Comparison of ENCODE assay signal across 23 cellular contexts in the genomic region with DNA sequence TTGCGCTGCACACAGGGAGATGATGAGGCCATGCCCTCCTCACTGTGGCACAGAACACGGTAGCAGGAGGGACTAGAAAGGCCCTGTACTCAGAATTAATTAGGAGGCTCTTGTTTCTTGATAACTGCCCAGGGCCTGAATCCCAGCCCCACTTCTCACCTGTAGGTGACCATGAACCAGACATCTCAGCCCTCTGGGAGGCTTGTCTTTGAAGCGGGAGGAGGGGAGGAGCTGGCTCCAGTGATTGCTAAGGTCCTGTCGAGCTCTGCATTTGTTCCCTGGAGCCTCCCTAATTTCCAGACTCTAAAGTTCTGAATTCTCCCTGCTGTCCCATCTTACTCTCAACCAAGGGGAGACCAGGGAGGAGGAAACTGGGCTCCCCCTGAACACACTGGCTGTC. TPM values are rescaled to one million over a fixed set of nuclear protein-coding genes. Genes with fewer than 3 reads are reported as not detected.
DNase-seq lines count a peak whose midpoint lies in the region; ATAC-seq and TF ChIP-seq lines count a peak whose summit lies in the region.
"Had no signal": no experiment of that assay in that cellular context is flagged by ENCODE, and none has a peak within 500 bp of the region (broad histone marks: within the 10 kb centered on the region; RNA-seq: fewer than 3 reads in every experiment).

No MANE protein-coding gene starts in this region.

- no peak overlapping the region for H3K14ac ChIP-seq in neuronal stem cell (ENCODE audit: low read length)

- no peak overlapping the region for H3K18ac ChIP-seq in neuronal stem cell (ENCODE audit: low read length)

- no peak for ATAC-seq in gastroesophageal sphincter
- ATAC-seq: A549, GM12878 had no signal

- no peak overlapping the region for H2BK12ac ChIP-seq in neuronal stem cell (ENCODE audit: low read length)

- H3K36me3 Mint-ChIP-seq in endodermal cell (ENCODE audit: low read depth): no peaks in the 10 kb centered on the region
- H3K36me3 Mint-ChIP-seq in nephron (ENCODE audit: low read depth): no peaks in the 10 kb centered on the region
- H3K36me3 Mint-ChIP-seq: CD14-positive monocyte; CD8-positive, alpha-beta memory T cell had no signal

- no peak overlapping the region for H3K4me2 ChIP-seq in neuronal stem cell (ENCODE audit: insufficient read depth, low read length, poor library complexity, severe bottlenecking)
- H3K4me2 ChIP-seq: A549 had no signal

- H4K8ac ChIP-seq in neuronal stem cell (ENCODE audit: low read depth, low read length): no peak overlapping the region

- H3K27ac Mint-ChIP-seq in endodermal cell: no peak overlapping the region
- peak overlapping the region; percentile 68 to 99 (median 88) for H3K27ac Mint-ChIP-seq in nephron
- H3K27ac Mint-ChIP-seq: CD14-positive monocyte; CD4-positive, alpha-beta T cell; CD8-positive, alpha-beta memory T cell; HFFc6 had no signal

- no peak for TF ChIP-seq POLR2A in gastroesophageal sphincter (IDR thresholded peaks at IDR 0.05)

- H3K4me1 Mint-ChIP-seq in endodermal cell: no peaks in the 10 kb centered on the region
- peaks cover 80% of the 10 kb centered on the region for H3K4me1 Mint-ChIP-seq in nephron
- H3K4me1 Mint-ChIP-seq: CD8-positive, alpha-beta memory T cell had no signal

- H3K27ac ChIP-seq in endodermal cell (ENCODE audit: low read depth, low read length) (no peak overlapping the region), neuronal stem cell (replicated peaks; ENCODE audit: low read length) (no peak overlapping the region), gastroesophageal sphincter (no peak overlapping the region)
- H3K27ac ChIP-seq: A549; BLaER1 treated with 17β-estradiol and CSF1 and Interleukin-3, amounts not matched to agents 10 nM and 100 nM had no signal

- no peak overlapping the region for H2BK120ac ChIP-seq in neuronal stem cell (ENCODE audit: low read depth, low read length)

- no peaks in the 10 kb centered on the region for H3K4me1 ChIP-seq in endodermal cell (ENCODE audit: control insufficient read depth, insufficient read depth, low read length)
- peaks cover 23 to 31% of the 10 kb centered on the region in 2 donors for H3K4me1 ChIP-seq in neuronal stem cell (ENCODE audit: control insufficient read depth in 2 of 2, insufficient read depth in 1 of 2, low read depth in 1 of 2, low read length in 2 of 2)
- peaks cover 0 to 39% (median 11%) of the 10 kb centered on the region in 3 donors for H3K4me1 ChIP-seq in gastroesophageal sphincter
- H3K4me1 ChIP-seq: A549, HAP-1 had no signal

- TF ChIP-seq EP300 in gastroesophageal sphincter (IDR thresholded peaks at IDR 0.05): no peak

- H3K79me1 ChIP-seq in neuronal stem cell (ENCODE audit: low read depth, low read length): no peaks in the 10 kb centered on the region

- WGBS in endodermal cell (ENCODE audit: insufficient coverage in 1 of 2, insufficient read length in 1 of 2), 2 experiments: 79 to 83% methylated on average over 3 to 4 of the region's 4 CpGs
- WGBS in neuronal stem cell (ENCODE audit: extremely low coverage in 2 of 2, insufficient read length in 2 of 2, insufficient replicate concordance in 1 of 2), 2 donors: no CpG with 5 or more reads among the region's 4 CpGs
- WGBS in gastroesophageal sphincter (ENCODE audit: low coverage in 1 of 2), 2 donors: 77 to 88% methylated on average over 3 to 4 of the region's 4 CpGs

- H3K9ac ChIP-seq in endodermal cell (ENCODE audit: extremely low read depth, low read length, poor library complexity, severe bottlenecking): no peak overlapping the region
- H3K9ac ChIP-seq in neuronal stem cell (ENCODE audit: low read depth, low read length, poor library complexity): no peak overlapping the region
- H3K9ac ChIP-seq: BLaER1 treated with 17β-estradiol and CSF1 and Interleukin-3, amounts not matched to agents 10 nM and 100 nM had no signal

- H3K23ac ChIP-seq in neuronal stem cell (ENCODE audit: low read depth, low read length, poor library complexity): no peak overlapping the region

- peak overlapping the region; percentile 33 for H2AFZ ChIP-seq in neuronal stem cell (ENCODE audit: low read length)

- H3K27me3 Mint-ChIP-seq in endodermal cell (ENCODE audit: insufficient read depth): peaks cover 37% of the 10 kb centered on the region
- peaks cover 14% of the 10 kb centered on the region for H3K27me3 Mint-ChIP-seq in nephron (ENCODE audit: low read depth)

- no peak overlapping the region for H2AK5ac ChIP-seq in neuronal stem cell (ENCODE audit: low read depth, low read length)

- H3K4me3 ChIP-seq in endodermal cell (ENCODE audit: low read length): no peak overlapping the region
- H3K4me3 ChIP-seq in neuronal stem cell (ENCODE audit: low read length in 2 of 2): no peak overlapping the region
- H3K4me3 ChIP-seq in gastroesophageal sphincter: no peak overlapping the region
- H3K4me3 ChIP-seq: A549; BLaER1 treated with 17β-estradiol and CSF1 and Interleukin-3, amounts not matched to agents 10 nM and 100 nM; GM12878; HAP-1 had no signal

- no peaks in the 10 kb centered on the region for H3K9me3 ChIP-seq in endodermal cell (ENCODE audit: control insufficient read depth, low read length)
- H3K9me3 ChIP-seq in neuronal stem cell (replicated peaks in 1 of 2; ENCODE audit: control insufficient read depth in 2 of 2, insufficient read depth in 1 of 2, low read depth in 1 of 2, low read length in 2 of 2): peaks cover 0 to 7% of the 10 kb centered on the region in 2 donors
- H3K9me3 ChIP-seq in gastroesophageal sphincter: no peaks in the 10 kb centered on the region
- H3K9me3 ChIP-seq: A549; BE2C; BLaER1 treated with 17β-estradiol and CSF1 and Interleukin-3, amounts not matched to agents 10 nM and 100 nM; HAP-1 had no signal

- no peak overlapping the region for H2BK15ac ChIP-seq in neuronal stem cell (ENCODE audit: low read length)

- H3K36me3 ChIP-seq in endodermal cell (ENCODE audit: control insufficient read depth, insufficient read depth, low read length) (no peaks in the 10 kb centered on the region), neuronal stem cell (replicated peaks in 1 of 2; ENCODE audit: control insufficient read depth in 2 of 2, insufficient read depth in 2 of 2, low read length in 2 of 2) (no peaks in the 10 kb centered on the region), gastroesophageal sphincter (no peaks in the 10 kb centered on the region)
- H3K36me3 ChIP-seq: BE2C; BLaER1 treated with 17β-estradiol and CSF1 and Interleukin-3, amounts not matched to agents 10 nM and 100 nM; HAP-1 had no signal

- no peak overlapping the region for H4K91ac ChIP-seq in neuronal stem cell (ENCODE audit: low read depth, low read length, poor library complexity)

- no peak overlapping the region for H3K4me3 Mint-ChIP-seq in endodermal cell
- H3K4me3 Mint-ChIP-seq in nephron: no peak overlapping the region
- H3K4me3 Mint-ChIP-seq: CD4-positive, alpha-beta T cell; CD8-positive, alpha-beta memory T cell; HFFc6 had no signal

- TF ChIP-seq CTCF in endodermal cell (conservative IDR thresholded peaks at IDR 0.05): peak; percentile 35
- no peak for TF ChIP-seq CTCF in nephron (IDR thresholded peaks at IDR 0.05; ENCODE audit: unreplicated experiment in 3 of 3)
- no peak for TF ChIP-seq CTCF in gastroesophageal sphincter (IDR thresholded peaks at IDR 0.05)

- no peak overlapping the region for H2BK5ac ChIP-seq in neuronal stem cell (ENCODE audit: low read length)

- H3K9me3 Mint-ChIP-seq in endodermal cell (peaks cover 7% of the 10 kb centered on the region), nephron (no peaks in the 10 kb centered on the region)
- H3K9me3 Mint-ChIP-seq: CD4-positive, alpha-beta T cell; CD8-positive, alpha-beta memory T cell; HFFc6 had no signal

- no peaks in the 10 kb centered on the region for H3K27me3 ChIP-seq in endodermal cell (ENCODE audit: control insufficient read depth, insufficient read depth, low read length, poor library complexity, severe bottlenecking)
- peaks cover 0 to 7% (median under 1%) of the 10 kb centered on the region in 3 experiments for H3K27me3 ChIP-seq in neuronal stem cell (ENCODE audit: control insufficient read depth in 3 of 3, insufficient read depth in 3 of 3, low read depth in 1 of 3, low read length in 3 of 3)
- peaks cover 10% of the 10 kb centered on the region for H3K27me3 ChIP-seq in gastroesophageal sphincter
- H3K27me3 ChIP-seq: BE2C; BLaER1 treated with 17β-estradiol and CSF1 and Interleukin-3, amounts not matched to agents 10 nM and 100 nM had no signal

- H3K4ac ChIP-seq in neuronal stem cell (ENCODE audit: low read length): no peak overlapping the region

- DNase-seq in endodermal cell (peak; percentile 66), neuronal stem cell (ENCODE audit: low spot score) (no peak), SIG-M5 treated with dmso at 0.1 percent for 504 hours (lab: John Stamatoyannopoulos, UW; ENCODE audit: unreplicated experiment) (no peak), midbrain (lab: John Stamatoyannopoulos, UW) (no peak)
- DNase-seq: 8988T; ACHN; AML-193; BE2C; CD4-positive, alpha-beta T cell; CD8-positive, alpha-beta memory T cell; DMS 273 treated with DMSO at 0.1 percent for 48 hours; DMS79; EL; GDM1; GOT3; HFFc6 had no signal

RNA-seq across cellular contexts. Expression of gene OAF, which starts 19.8 kb away (rescaled TPM):
- total RNA-seq in endodermal cell: 1 to 10 TPM; 1.7 to 3.6 TPM
- 15.1 TPM for polyA plus RNA-seq in endodermal cell (2013, experiment 1 of 2)
- 14.4 TPM for polyA plus RNA-seq in endodermal cell (2013, experiment 2 of 2)
- polyA plus RNA-seq in neuronal stem cell (2013, experiment 1 of 2): 2.1 TPM
- polyA plus RNA-seq in neuronal stem cell (2013, experiment 2 of 2): 2.0 TPM
- 100 to 1,000 TPM in 1 of 4 donors, 10 to 100 TPM in 3; 30.0 to 100 (median 42.4) TPM for total RNA-seq in gastroesophageal sphincter

RNA-seq across cellular contexts. Expression of gene POU2F3, which starts 48.9 kb away (rescaled TPM):
- total RNA-seq in endodermal cell (under 1 TPM in 1 of 2 donors, not detected in 1; 0.46 TPM), gastroesophageal sphincter (under 1 TPM in 2 of 4 donors, not detected in 2; 0.27 to 0.46 TPM)
- polyA plus RNA-seq in endodermal cell (2013, experiment 1 of 2): 0.18 TPM
- 0.12 TPM for polyA plus RNA-seq in endodermal cell (2013, experiment 2 of 2)
- polyA plus RNA-seq in neuronal stem cell (2013, experiment 1 of 2): 0.03 TPM
- polyA plus RNA-seq in neuronal stem cell (2013, experiment 2 of 2): 0.03 TPM
- total RNA-seq: CD4-positive, alpha-beta T cell; CD8-positive, alpha-beta memory T cell; HFFc6 had no signal
- polyA plus RNA-seq: A549; CD8-positive, alpha-beta memory T cell had no signal

RNA-seq across cellular contexts. Expression of gene TRIM29, which starts 53.1 kb away (rescaled TPM):
- not detected for total RNA-seq in endodermal cell
- not detected for polyA plus RNA-seq in endodermal cell (2013, experiment 1 of 2)
- 0.17 TPM for polyA plus RNA-seq in endodermal cell (2013, experiment 2 of 2)
- 0.03 TPM for polyA plus RNA-seq in neuronal stem cell (2013, experiment 1 of 2)
- polyA plus RNA-seq in neuronal stem cell (2013, experiment 2 of 2): not detected
- 10 to 100 TPM in 1 of 4 donors, 1 to 10 TPM in 3; 1.2 to 34.6 (median 3.4) TPM for total RNA-seq in gastroesophageal sphincter
- total RNA-seq: CD4-positive, alpha-beta T cell; CD8-positive, alpha-beta memory T cell; GM12878 had no signal
- polyA plus RNA-seq: CD14-positive monocyte; CD8-positive, alpha-beta memory T cell had no signal

Comparison
In these comparisons a context has a peak if more than half of its experiments do, and no peak if none do; other contexts are left out.
1. RNA of gene OAF, which starts 19.8 kb away (total RNA-seq): 30.0 to 100 TPM in gastroesophageal sphincter; 1.7 to 3.6 TPM in endodermal cell; every median in the first group is over 4 times any median in the second.